Comparison of ENCODE assay signal across 13 cellular contexts in the genomic region with DNA sequence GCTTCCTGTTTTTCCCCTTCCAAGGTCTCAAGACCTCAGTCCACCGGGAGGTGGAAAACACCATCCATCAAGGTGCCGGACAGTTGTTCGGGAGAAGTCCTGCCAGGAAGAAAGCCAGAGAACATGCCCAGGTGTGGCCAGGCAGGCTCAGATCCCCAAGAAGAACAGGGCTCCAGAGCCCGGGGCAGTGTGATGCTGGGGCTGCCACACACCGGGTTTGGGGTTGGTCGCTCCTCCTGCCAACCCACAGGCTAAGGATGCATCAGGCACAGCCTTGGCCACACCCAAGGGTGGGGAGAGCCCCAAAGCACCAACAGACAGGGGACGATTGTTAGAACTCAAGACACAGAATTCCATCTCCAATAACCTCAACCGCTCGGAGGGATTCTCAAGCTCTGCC.
"Had no signal": no experiment of that assay in that cellular context is flagged by ENCODE, and none has a peak within 500 bp of the region (broad histone marks: within the 10 kb centered on the region; RNA-seq: fewer than 3 reads in every experiment).

No MANE protein-coding gene starts in this region.

- H3K36me3 ChIP-seq: colonic mucosa, right atrium auricular region, SJSA1, transverse colon had no signal

- H3K4me1 ChIP-seq: colonic mucosa had no signal

- H3K27me3 ChIP-seq: colonic mucosa, right atrium auricular region, SJSA1, transverse colon had no signal

- H3K27ac ChIP-seq: colonic mucosa, right atrium auricular region, SJSA1, transverse colon, VCaP had no signal

- DNase-seq: activated CD4-positive, alpha-beta memory T cell treated with anti-CD3 and anti-CD28 coated beads for 36 hours; activated T-cell treated with anti-CD3 and anti-CD28 coated beads, Interleukin-2, amount 50 U/mL, for 48 hours; colonic mucosa; effector CD8-positive, alpha-beta T cell; hippocampal formation; T-cell; T1000; transverse colon had no signal

- H3K27me3 Mint-ChIP-seq: activated CD4-positive, alpha-beta memory T cell treated with anti-CD3 and anti-CD28 coated beads for 36 hours had no signal

- ATAC-seq: stimulated activated memory B cell treated with anti-CD40 and anti-IgM and Interleukin-4, amounts not matched to agents 10 μg/mL and 1 μg/mL and 100 μg/mL, for 72 hours; T-cell had no signal

- H3K9me3 Mint-ChIP-seq: activated CD4-positive, alpha-beta memory T cell treated with anti-CD3 and anti-CD28 coated beads for 36 hours; neural crest cell; stimulated activated memory B cell treated with anti-CD40 and anti-IgM and Interleukin-4, amounts not matched to agents 10 μg/mL and 1 μg/mL and 100 μg/mL, for 72 hours; T-cell had no signal

- H3K27ac Mint-ChIP-seq: activated CD4-positive, alpha-beta memory T cell treated with anti-CD3 and anti-CD28 coated beads for 36 hours; stimulated activated memory B cell treated with anti-CD40 and anti-IgM and Interleukin-4, amounts not matched to agents 10 μg/mL and 1 μg/mL and 100 μg/mL, for 72 hours; T-cell had no signal

- H3K9me3 ChIP-seq: colonic mucosa, right atrium auricular region, SJSA1, transverse colon had no signal

- H3K4me3 ChIP-seq: colonic mucosa, right atrium auricular region, SJSA1, transverse colon had no signal

- H3K4me3 Mint-ChIP-seq: activated CD4-positive, alpha-beta memory T cell treated with anti-CD3 and anti-CD28 coated beads for 36 hours; stimulated activated memory B cell treated with anti-CD40 and anti-IgM and Interleukin-4, amounts not matched to agents 10 μg/mL and 1 μg/mL and 100 μg/mL, for 72 hours; T-cell had no signal

- H3K36me3 Mint-ChIP-seq: activated CD4-positive, alpha-beta memory T cell treated with anti-CD3 and anti-CD28 coated beads for 36 hours; stimulated activated memory B cell treated with anti-CD40 and anti-IgM and Interleukin-4, amounts not matched to agents 10 μg/mL and 1 μg/mL and 100 μg/mL, for 72 hours; T-cell had no signal
